In the genomic region with DNA sequence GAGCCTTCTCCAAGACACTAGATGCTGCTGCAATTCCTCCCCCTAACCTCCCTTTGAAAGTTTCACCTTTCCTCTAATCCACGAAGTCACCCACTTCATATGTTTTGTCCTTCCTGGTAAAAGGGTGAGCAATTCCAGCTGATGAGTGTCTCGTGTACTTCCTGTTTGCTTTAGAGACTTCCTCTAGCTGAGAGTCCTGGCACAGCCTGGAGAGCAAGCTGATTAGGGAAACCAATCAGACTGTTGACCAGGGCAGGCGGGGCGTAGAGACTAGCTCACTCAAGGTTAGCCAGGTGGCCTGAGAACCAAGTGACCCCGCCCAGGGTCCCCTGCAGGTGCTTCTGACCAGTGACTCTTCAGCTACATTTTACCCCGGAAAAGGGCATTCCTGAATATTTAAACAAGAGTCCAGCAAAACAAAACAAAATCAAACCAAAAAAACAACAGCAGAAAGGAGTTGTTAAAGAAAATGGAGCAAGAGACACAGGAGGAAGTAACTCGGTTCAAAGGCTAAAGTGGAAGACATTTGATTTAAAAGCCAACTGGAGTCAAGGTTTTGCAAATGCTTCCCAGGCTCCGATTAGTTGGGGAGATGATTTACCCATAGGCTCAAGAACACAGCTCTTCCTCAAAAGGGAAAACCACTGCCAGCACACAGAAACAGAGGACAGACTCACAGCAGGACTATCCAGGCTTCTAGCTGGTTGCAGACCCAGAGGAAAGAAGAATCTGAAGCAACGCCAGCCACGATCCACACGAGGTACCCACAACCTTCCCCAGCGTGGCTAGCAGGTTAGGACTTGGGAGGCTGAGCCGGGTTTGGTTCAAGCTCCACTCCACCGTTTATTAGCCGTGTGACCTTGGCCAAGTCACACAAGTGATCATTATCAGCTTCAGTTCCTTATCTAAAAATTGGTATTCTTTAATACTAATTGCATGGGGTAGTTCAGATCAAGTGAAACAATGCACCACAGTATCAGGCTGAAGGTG, we compare ENCODE assay signal across 8 cellular contexts. TPM values are rescaled to one million over a fixed set of nuclear protein-coding genes. Genes with fewer than 3 reads are reported as not detected.
DNase-seq lines count a peak whose midpoint lies in the region; ATAC-seq and TF ChIP-seq lines count a peak whose summit lies in the region.

No MANE protein-coding gene starts in this region.

- no peak overlapping the region for H3K9ac ChIP-seq in KMS-11
- no peak overlapping the region for H3K9ac ChIP-seq in skeletal muscle satellite cell (ENCODE audit: low read depth, low read length)

- H3K27ac ChIP-seq in KMS-11: no peak overlapping the region
- peak overlapping the region; percentile 39 to 91 (median 77) for H3K27ac ChIP-seq in heart left ventricle

- no peaks in the 10 kb centered on the region for H3K27me3 Mint-ChIP-seq in activated B cell treated with CpG ODN at 0.5 μM for 24 hours

- peaks cover 71% of the 10 kb centered on the region for H3K4me1 Mint-ChIP-seq in activated B cell treated with CpG ODN at 0.5 μM for 24 hours

- no peaks in the 10 kb centered on the region for H3K9me3 Mint-ChIP-seq in activated B cell treated with CpG ODN at 0.5 μM for 24 hours

- TF ChIP-seq CTCF in KMS-11 (conservative IDR thresholded peaks at IDR 0.05; ENCODE audit: low read depth, low read length) (no peak), activated B cell treated with CpG ODN at 0.5 μM for 24 hours (IDR thresholded peaks at IDR 0.05) (no peak), heart left ventricle (IDR thresholded peaks at IDR 0.05) (no peak)

- peaks cover 36% of the 10 kb centered on the region for H3K36me3 Mint-ChIP-seq in activated B cell treated with CpG ODN at 0.5 μM for 24 hours (ENCODE audit: low read depth)

- H3K4me1 ChIP-seq in KMS-11 (ENCODE audit: low read depth, poor library complexity, severe bottlenecking) (peaks cover 67% of the 10 kb centered on the region), heart left ventricle (peaks cover 29 to 100% (median 85%) of the 10 kb centered on the region in 12 donors), skeletal muscle satellite cell (ENCODE audit: control insufficient read depth, insufficient read depth, low read length) (peaks cover 46% of the 10 kb centered on the region)

- H3K27me3 ChIP-seq in KMS-11 (ENCODE audit: insufficient read depth, low read depth) (no peaks in the 10 kb centered on the region), heart left ventricle (no peaks in the 10 kb centered on the region), skeletal muscle satellite cell (ENCODE audit: control insufficient read depth, insufficient read depth, low read length) (no peaks in the 10 kb centered on the region)

- ATAC-seq in activated B cell treated with CpG ODN at 0.5 μM for 24 hours (ENCODE audit: low read depth) (no peak), heart left ventricle (peak; percentile 80 to 89 (median 88)), GM18505 (IDR thresholded peaks at IDR 0.05; ENCODE audit: unreplicated experiment) (no peak)

- H3K36me3 ChIP-seq in KMS-11 (ENCODE audit: insufficient read depth) (no peaks in the 10 kb centered on the region), heart left ventricle (peaks cover 0 to 29% (median 4%) of the 10 kb centered on the region in 9 donors), skeletal muscle satellite cell (ENCODE audit: insufficient read depth, low read length) (peaks cover 12% of the 10 kb centered on the region)

- H3K4me2 ChIP-seq in KMS-11 (peak overlapping the region; percentile 4; the same call in 1 of the 2 replicates), skeletal muscle satellite cell (ENCODE audit: low read length) (peak overlapping the region; percentile 33)

- H3K27ac Mint-ChIP-seq in activated B cell treated with CpG ODN at 0.5 μM for 24 hours: peak overlapping the region; percentile 79

- peaks cover 19% of the 10 kb centered on the region; the same call in 1 of the 2 replicates for H4K20me1 ChIP-seq in KMS-11 (ENCODE audit: insufficient read depth)

- H3K79me2 ChIP-seq in KMS-11 (ENCODE audit: insufficient read depth, low read depth): peaks cover 76% of the 10 kb centered on the region

- TF ChIP-seq POLR2A in heart left ventricle (IDR thresholded peaks at IDR 0.05) (peak in 1 of 2 donors; percentile 40), GM18505 (IDR thresholded peaks at IDR 0.05; ENCODE audit: borderline replicate concordance, extremely low read depth, insufficient read depth, insufficient read length) (no peak)

- DNase-seq in AML-193 (lab: John Stamatoyannopoulos, UW) (peak; percentile 46 to 50), activated B cell treated with CpG ODN at 0.5 μM for 24 hours (no peak), heart left ventricle (peak; percentile 73 to 88 (median 77)), DMS114 treated with DMSO at 0.1 percent for 48 hours (lab: John Stamatoyannopoulos, UW; ENCODE audit: unreplicated experiment) (no peak)
- DNase-seq in activated T-cell treated with anti-CD3 and anti-CD28 coated beads, Interleukin-2, amount 50 U/mL, for 48 hours: no peak

- no peak overlapping the region for H3K4me3 Mint-ChIP-seq in activated B cell treated with CpG ODN at 0.5 μM for 24 hours

- H3K4me3 ChIP-seq in KMS-11 (IDR thresholded peaks at IDR 0.05; ENCODE audit: insufficient read depth, low read depth, low read length) (no peak overlapping the region), heart left ventricle (peak overlapping the region in 8 of 12 donors; percentile 1 to 38 (median 22)), skeletal muscle satellite cell (ENCODE audit: low read length) (peak overlapping the region; percentile 35)

- CTCF ChIA-PET in activated B cell treated with CpG ODN at 0.5 μM for 24 hours (lab: Charles Lee): interaction anchor here (1.0 to 1.1 kb wide), 2 partner anchors 44 to 46 kb away, joined by 3 to 4 read pairs; no protein-coding TSS in a partner anchor

- POLR2A ChIA-PET in activated B cell treated with CpG ODN at 0.5 μM for 24 hours (lab: Charles Lee): interaction anchor here (0.5 to 2.0 kb wide), 4 partner anchors 14 to 177 kb away, joined by 3 to 6 read pairs (median 3); a partner anchor contains a TSS

- intact Hi-C loops in activated B cell treated with CpG ODN at 0.5 μM for 24 hours (cut with micrococcal nuclease) (no loop called here), heart left ventricle (cut with DNase I) (loop anchor here in 1 of 10 donors (1.0 kb wide), 1 partner anchor 19 kb away; no protein-coding TSS in a partner anchor)

- H3K9me3 ChIP-seq in heart left ventricle: no peaks in the 10 kb centered on the region
- no peaks in the 10 kb centered on the region for H3K9me3 ChIP-seq in skeletal muscle satellite cell (replicated peaks; ENCODE audit: low read length)

- H2AFZ ChIP-seq in KMS-11 (ENCODE audit: low read depth): no peak overlapping the region

- WGBS in heart left ventricle, 4 donors: 43 to 54% (median 47%) methylated on average over 15 of the region's 15 CpGs

RNA-seq across cellular contexts. Expression of a gene that starts 13.4 kb away (rescaled TPM):
- total RNA-seq in activated B cell treated with CpG ODN at 0.5 μM for 24 hours: not detected in 2 replicates
- total RNA-seq in heart left ventricle: not detected
- polyA plus RNA-seq in heart left ventricle: not detected
- total RNA-seq in skeletal muscle satellite cell (2012; rRNA removed): not detected in 2 replicates

RNA-seq across cellular contexts. Expression of a gene that starts 14.8 kb away (rescaled TPM):
- total RNA-seq in activated B cell treated with CpG ODN at 0.5 μM for 24 hours (33.4 and 40.1 TPM in 2 replicates), heart left ventricle (10 to 100 TPM in 8 of 9 donors, 1 to 10 TPM in 1; 6.9 to 17.6 (median 14.8) TPM)
- 10 to 100 TPM; 15.3 to 33.0 TPM for polyA plus RNA-seq in heart left ventricle
- 14.4 and 15.0 TPM in 2 replicates for total RNA-seq in skeletal muscle satellite cell (2012; rRNA removed)

RNA-seq across cellular contexts. Expression of a gene that starts 18.8 kb away (rescaled TPM):
- 79.1 and 82.2 TPM in 2 replicates for total RNA-seq in activated B cell treated with CpG ODN at 0.5 μM for 24 hours
- 10 to 100 TPM; 30.9 to 99.1 (median 48.2) TPM for total RNA-seq in heart left ventricle
- polyA plus RNA-seq in heart left ventricle: 10 to 100 TPM; 29.0 to 90.9 TPM
- total RNA-seq in skeletal muscle satellite cell (2012; rRNA removed): 106 and 113 TPM in 2 replicates

RNA-seq across cellular contexts. Expression of a gene that starts 23.4 kb away (rescaled TPM):
- 21.9 and 22.4 TPM in 2 replicates for total RNA-seq in activated B cell treated with CpG ODN at 0.5 μM for 24 hours
- total RNA-seq in heart left ventricle: 10 to 100 TPM in 1 of 9 donors, 1 to 10 TPM in 8; 1.9 to 17.3 (median 3.7) TPM
- polyA plus RNA-seq in heart left ventricle: 1 to 10 TPM; 1.8 to 4.9 TPM
- total RNA-seq in skeletal muscle satellite cell (2012; rRNA removed): 4.6 and 6.1 TPM in 2 replicates

RNA-seq across cellular contexts. Expression of a gene that starts 37.7 kb away (rescaled TPM):
- total RNA-seq in activated B cell treated with CpG ODN at 0.5 μM for 24 hours (16.7 and 17.0 TPM in 2 replicates), heart left ventricle (under 1 TPM in 6 of 9 donors, not detected in 3; 0.14 to 0.38 (median 0.22) TPM)
- under 1 TPM; 0.06 to 0.11 TPM for polyA plus RNA-seq in heart left ventricle
- not detected in 2 replicates for total RNA-seq in skeletal muscle satellite cell (2012; rRNA removed)

Comparison
In these comparisons a context has a peak if more than half of its experiments do, and no peak if none do; other contexts are left out.
1. DNase-seq: peak in AML-193 (2 of 2) and heart left ventricle (5 of 5); none in activated B cell treated with CpG ODN at 0.5 μM for 24 hours (single experiment), DMS114 treated with DMSO at 0.1 percent for 48 hours (single experiment) and activated T-cell treated with anti-CD3 and anti-CD28 coated beads, Interleukin-2, amount 50 U/mL, for 48 hours (0 of 2).
2. ATAC-seq: peak in heart left ventricle (4 of 4); none in activated B cell treated with CpG ODN at 0.5 μM for 24 hours (single experiment) and GM18505 (single experiment).